ENCODE assay signal across 1 cellular context in genomic region chr17:3912827-3913226, GRCh38.
TF ChIP-seq lines count a peak whose summit lies in the region.

No MANE protein-coding gene starts in this region.

TF ChIP-seq in HepG2, 621 proteins besides CTCF, POLR2A, EP300 and RAD21:
- no peak for TF ChIP-seq FOSL1 (CRISPR knock-in tag; IDR thresholded peaks at IDR 0.05; ENCODE audit: borderline replicate concordance)
- peak; percentile 42 for TF ChIP-seq ZFP36 (IDR thresholded peaks at IDR 0.05; ENCODE audit: borderline replicate concordance, low read depth, low read length, partially characterized antibody)
